Comparison of ENCODE assay signal across 8 cellular contexts in the genomic region with DNA sequence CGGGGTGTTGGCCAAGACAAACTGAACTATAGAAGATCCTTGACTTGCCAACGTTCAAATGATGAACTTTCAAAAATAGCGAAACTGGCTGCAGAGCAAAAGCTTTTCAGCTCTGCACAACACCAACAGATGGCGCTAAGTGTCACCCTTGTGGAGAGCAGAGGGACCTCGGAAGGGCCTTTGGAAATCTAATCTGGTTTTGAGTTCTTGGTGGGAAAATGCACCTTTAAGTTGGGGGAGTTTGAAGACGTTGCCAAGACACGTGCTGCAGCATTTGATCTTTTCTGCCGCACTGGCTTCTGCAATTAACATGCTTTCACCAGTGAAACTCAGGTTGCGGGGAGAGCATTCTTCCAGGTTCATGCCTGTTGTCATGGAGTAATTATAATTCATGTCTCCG. TPM values are rescaled to one million over a fixed set of nuclear protein-coding genes. Genes with fewer than 3 reads are reported as not detected.
DNase-seq lines count a peak whose midpoint lies in the region; ATAC-seq and TF ChIP-seq lines count a peak whose summit lies in the region.

No MANE protein-coding gene starts in this region.

- no peaks in the 10 kb centered on the region for H3K4me1 Mint-ChIP-seq in activated T-helper 1 cell treated with anti-CD3 and anti-CD28 coated beads, Interleukin-12 subunit alpha, Interleukin-12 subunit beta, Interleukin-2, Interleukin-4 antibody, amounts not matched to agents 30 ng/mL and 10 ng/mL and 1 ng/mL, durations not matched to agents 14 hours and 24 hours and 36 hours (ENCODE audit: low read depth)

- WGBS in transverse colon (ENCODE audit: low coverage in 1 of 2), 2 donors: 46 to 47% methylated on average over 7 to 10 of the region's 10 CpGs

- TF ChIP-seq CTCF in PC-3 (conservative IDR thresholded peaks at IDR 0.05; ENCODE audit: low read depth, low read length): peak; percentile 77
- TF ChIP-seq CTCF in fibroblast of pulmonary artery (IDR thresholded peaks at IDR 0.05; ENCODE audit: low read length, missing control alignments): peak; percentile 31
- TF ChIP-seq CTCF in transverse colon (IDR thresholded peaks at IDR 0.05): peak; percentile 33 to 44 (median 40)

- H3K36me3 ChIP-seq in PC-3 (ENCODE audit: low read depth, low read length): no peaks in the 10 kb centered on the region
- H3K36me3 ChIP-seq in transverse colon: no peaks in the 10 kb centered on the region

- peak; percentile 43 for ATAC-seq in GM21526 (IDR thresholded peaks at IDR 0.05; ENCODE audit: low FRiP score, unreplicated experiment)
- peak; percentile 43 for ATAC-seq in PC-3
- ATAC-seq in HG02970 (IDR thresholded peaks at IDR 0.05; ENCODE audit: low FRiP score, unreplicated experiment): no peak
- no peak for ATAC-seq in HG02623 (IDR thresholded peaks at IDR 0.05; ENCODE audit: unreplicated experiment)

- no peaks in the 10 kb centered on the region for H4K20me1 ChIP-seq in PC-3 (ENCODE audit: low read length)

- no peak for TF ChIP-seq POLR2A in transverse colon (IDR thresholded peaks at IDR 0.05)

- H3K27ac ChIP-seq in PC-3 (ENCODE audit: low read length): no peak overlapping the region
- no peak overlapping the region for H3K27ac ChIP-seq in transverse colon

- in situ Hi-C loops in transverse colon (cut with MboI; ENCODE audit: low pct_ligation_motif_present in 1 of 4, low pct_unique_long_range_greater_than_20kb in 1 of 4, low sequenced_read_pairs in 3 of 4): no loop called here

- no peak for TF ChIP-seq EP300 in transverse colon (IDR thresholded peaks at IDR 0.05; ENCODE audit: low read depth)

- POLR2A ChIA-PET in PC-3 (lab: Charles Lee; ENCODE audit: unreplicated experiment): no interaction called here

- no peaks in the 10 kb centered on the region for H3K4me1 ChIP-seq in PC-3 (ENCODE audit: insufficient read depth, low read length)
- no peaks in the 10 kb centered on the region for H3K4me1 ChIP-seq in transverse colon

- no peaks in the 10 kb centered on the region for H3K9me2 ChIP-seq in PC-3 (replicated peaks; ENCODE audit: low read length)

- no peaks in the 10 kb centered on the region for H3F3A ChIP-seq in PC-3 (ENCODE audit: low read length, unreplicated experiment)

- H3K9me3 ChIP-seq in PC-3 (ENCODE audit: low read length) (no peaks in the 10 kb centered on the region), transverse colon (no peaks in the 10 kb centered on the region)

- H3K36me3 Mint-ChIP-seq in activated T-helper 1 cell treated with anti-CD3 and anti-CD28 coated beads, Interleukin-12 subunit alpha, Interleukin-12 subunit beta, Interleukin-2, Interleukin-4 antibody, amounts not matched to agents 30 ng/mL and 10 ng/mL and 1 ng/mL, durations not matched to agents 14 hours and 24 hours and 36 hours (ENCODE audit: low read depth): no peaks in the 10 kb centered on the region

- H3K27me3 Mint-ChIP-seq in activated T-helper 1 cell treated with anti-CD3 and anti-CD28 coated beads, Interleukin-12 subunit alpha, Interleukin-12 subunit beta, Interleukin-2, Interleukin-4 antibody, amounts not matched to agents 30 ng/mL and 10 ng/mL and 1 ng/mL, durations not matched to agents 14 hours and 24 hours and 36 hours (ENCODE audit: insufficient read depth): peaks cover 2% of the 10 kb centered on the region

- no peaks in the 10 kb centered on the region for H3K27me3 ChIP-seq in PC-3 (ENCODE audit: low read length)
- H3K27me3 ChIP-seq in transverse colon: no peaks in the 10 kb centered on the region

- BruUV-seq in PC-3 (replicated peaks; lab: Mats Ljungman, UMichigan): no TSS peak

- DNase-seq in AML-193 (lab: John Stamatoyannopoulos, UW) (peak; percentile 35 to 40), PC-3 (peak; percentile 65), fibroblast of pulmonary artery (ENCODE audit: low read depth) (peak; percentile 11), transverse colon (peak; percentile 13)
- no peak for DNase-seq in activated T-helper 1 cell treated with anti-CD3 and anti-CD28 coated beads, Interleukin-12 subunit alpha, Interleukin-12 subunit beta, Interleukin-2, Interleukin-4 antibody, amounts not matched to agents 30 ng/mL and 10 ng/mL and 1 ng/mL, durations not matched to agents 14 hours and 24 hours and 36 hours (ENCODE audit: low spot score)

- no peak overlapping the region for H3K9ac ChIP-seq in PC-3 (ENCODE audit: low read length)

- intact Hi-C loops in PC-3 (cut with micrococcal nuclease) (no loop called here), transverse colon (cut with DNase I; ENCODE audit: low total_unique reads) (no loop called here)
- intact Hi-C loops in activated T-helper 1 cell treated with anti-CD3 and anti-CD28 coated beads, Interleukin-12 subunit alpha, Interleukin-12 subunit beta, Interleukin-2, Interleukin-4 antibody, amounts not matched to agents 30 ng/mL and 10 ng/mL and 1 ng/mL, durations not matched to agents 14 hours and 24 hours and 36 hours (cut with micrococcal nuclease): no loop called here

- H3K4me3 Mint-ChIP-seq in activated T-helper 1 cell treated with anti-CD3 and anti-CD28 coated beads, Interleukin-12 subunit alpha, Interleukin-12 subunit beta, Interleukin-2, Interleukin-4 antibody, amounts not matched to agents 30 ng/mL and 10 ng/mL and 1 ng/mL, durations not matched to agents 14 hours and 24 hours and 36 hours: no peak overlapping the region

- no peaks in the 10 kb centered on the region for H3K9me3 Mint-ChIP-seq in activated T-helper 1 cell treated with anti-CD3 and anti-CD28 coated beads, Interleukin-12 subunit alpha, Interleukin-12 subunit beta, Interleukin-2, Interleukin-4 antibody, amounts not matched to agents 30 ng/mL and 10 ng/mL and 1 ng/mL, durations not matched to agents 14 hours and 24 hours and 36 hours

- H3K4me3 ChIP-seq in PC-3 (ENCODE audit: low read length) (no peak overlapping the region), fibroblast of pulmonary artery (replicated peaks; ENCODE audit: low read depth, low read length) (no peak overlapping the region), transverse colon (no peak overlapping the region)

- no peak overlapping the region for H2AFZ ChIP-seq in PC-3 (ENCODE audit: low read length)

- H3K4me2 ChIP-seq in PC-3 (ENCODE audit: low read length): no peak overlapping the region

- CTCF ChIA-PET in PC-3 (lab: Charles Lee): interaction anchor here (1.0 kb wide), 1 partner anchor 17 kb away, joined by 3 read pairs; no protein-coding TSS in a partner anchor

- no peak overlapping the region for H3K27ac Mint-ChIP-seq in activated T-helper 1 cell treated with anti-CD3 and anti-CD28 coated beads, Interleukin-12 subunit alpha, Interleukin-12 subunit beta, Interleukin-2, Interleukin-4 antibody, amounts not matched to agents 30 ng/mL and 10 ng/mL and 1 ng/mL, durations not matched to agents 14 hours and 24 hours and 36 hours

- no peaks in the 10 kb centered on the region for H3K79me2 ChIP-seq in PC-3 (ENCODE audit: low read length)

RNA-seq across cellular contexts. Expression of a gene that starts 26.3 kb away (rescaled TPM):
- total RNA-seq in PC-3 (2014; rRNA removed) (29.3 and 37.5 TPM in 2 replicates), transverse colon (10 to 100 TPM; 29.5 to 80.0 (median 57.9) TPM)
- total RNA-seq in activated T-helper 1 cell treated with anti-CD3 and anti-CD28 coated beads, Interleukin-12 subunit alpha, Interleukin-12 subunit beta, Interleukin-2, Interleukin-4 antibody, amounts not matched to agents 30 ng/mL and 10 ng/mL and 1 ng/mL, durations not matched to agents 14 hours and 24 hours and 36 hours: 53.0 and 53.1 TPM in 2 replicates

Comparison
In these comparisons a context has a peak if more than half of its experiments do, and no peak if none do; other contexts are left out.
1. ATAC-seq: peak in GM21526 (single experiment) and PC-3 (single experiment); none in HG02970 (single experiment) and HG02623 (single experiment).
2. Peak in every context shown above with its lines, with median percentiles within 50 percentile points of each other: CTCF ChIP-seq.